In the genomic region with DNA sequence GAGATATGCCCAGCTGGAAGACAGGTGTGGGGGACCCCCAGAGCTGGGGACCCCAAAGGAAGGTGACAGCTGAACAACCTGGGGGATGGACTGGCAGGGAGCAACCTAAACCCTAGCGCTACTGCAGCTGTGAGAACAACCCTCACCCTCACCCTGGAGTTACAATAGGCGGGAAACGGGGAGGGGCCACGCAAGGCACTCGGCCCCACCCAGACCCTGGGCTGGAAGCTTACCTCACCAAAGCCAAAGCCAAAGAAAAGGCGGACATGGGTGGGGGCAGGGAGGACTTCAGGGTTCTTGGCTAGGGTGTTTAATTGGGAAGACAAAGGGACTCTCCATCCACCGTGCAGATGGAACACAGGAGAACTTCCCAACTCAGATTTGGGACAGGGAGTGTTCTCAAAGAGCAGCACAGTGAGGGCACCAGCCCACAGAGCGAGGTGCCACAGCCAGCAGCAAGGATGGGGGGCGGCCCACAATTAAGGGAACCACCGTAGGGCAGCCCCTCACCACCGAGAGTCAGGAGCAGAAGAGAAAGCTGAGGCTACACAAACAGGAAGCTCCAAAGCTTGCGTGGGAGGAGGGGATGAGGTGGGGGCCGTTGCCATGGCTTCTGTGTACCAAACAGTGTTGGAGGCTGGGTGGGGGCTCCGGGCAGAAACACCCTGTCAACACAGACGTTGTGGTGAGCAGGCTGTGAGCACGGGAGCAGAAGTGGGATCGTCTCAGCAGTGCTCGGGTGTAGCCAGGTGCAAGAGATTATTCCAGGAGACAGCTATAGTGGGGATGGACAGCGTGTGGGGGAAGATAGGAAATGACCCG, we compare ENCODE assay signal across 1 cellular context.
A peak's percentile ranks its signal among the peaks of the same experiment; 100 is the strongest.
TF ChIP-seq lines count a peak whose summit lies in the region.

No MANE protein-coding gene starts in this region.

TF ChIP-seq in HEK293, 187 proteins besides CTCF, POLR2A, EP300 and RAD21 (continued from another document):
- TF ChIP-seq ZNF292 (tag by site-specific recombination; IDR thresholded peaks at IDR 0.05; ENCODE audit: borderline replicate concordance, low read depth) (no peak), ZNF10 (tag by site-specific recombination; IDR thresholded peaks at IDR 0.05) (no peak), ZNF121 (tag by site-specific recombination; IDR thresholded peaks at IDR 0.05) (no peak), HOXD13 (CRISPR knock-in tag; IDR thresholded peaks at IDR 0.05; ENCODE audit: borderline replicate concordance) (no peak), ZNF341 (tag by site-specific recombination; IDR thresholded peaks at IDR 0.05; ENCODE audit: low read depth) (no peak; the same call in 1 of the 2 replicates), ZNF132 (tag by site-specific recombination; IDR thresholded peaks at IDR 0.05; ENCODE audit: borderline replicate concordance) (no peak), ZNF701 (tag by site-specific recombination; IDR thresholded peaks at IDR 0.05) (no peak), SP3 (tag by site-specific recombination; IDR thresholded peaks at IDR 0.05) (peak; percentile 48), ZNF266 (tag by site-specific recombination; IDR thresholded peaks at IDR 0.05; ENCODE audit: low read depth) (no peak), ZNF274 (IDR thresholded peaks at IDR 0.05; ENCODE audit: low read length) (no peak), ZNF274 (tag by site-specific recombination; IDR thresholded peaks at IDR 0.05; ENCODE audit: borderline replicate concordance) (no peak), ZNF214 (tag by site-specific recombination; IDR thresholded peaks at IDR 0.05; ENCODE audit: borderline replicate concordance) (no peak), SETDB1 (IDR thresholded peaks at IDR 0.05; ENCODE audit: insufficient read length, low read length) (no peak), ZNF311 (tag by site-specific recombination; IDR thresholded peaks at IDR 0.05; ENCODE audit: borderline replicate concordance) (no peak), ZNF416 (tag by site-specific recombination; IDR thresholded peaks at IDR 0.05) (no peak), KLF1 (tag by site-specific recombination; IDR thresholded peaks at IDR 0.05) (peak; percentile 76), GFI1B (tag by site-specific recombination; IDR thresholded peaks at IDR 0.05) (no peak), ZNF24 (tag by site-specific recombination; IDR thresholded peaks at IDR 0.05) (no peak)
- TF ChIP-seq, protein P1, sequence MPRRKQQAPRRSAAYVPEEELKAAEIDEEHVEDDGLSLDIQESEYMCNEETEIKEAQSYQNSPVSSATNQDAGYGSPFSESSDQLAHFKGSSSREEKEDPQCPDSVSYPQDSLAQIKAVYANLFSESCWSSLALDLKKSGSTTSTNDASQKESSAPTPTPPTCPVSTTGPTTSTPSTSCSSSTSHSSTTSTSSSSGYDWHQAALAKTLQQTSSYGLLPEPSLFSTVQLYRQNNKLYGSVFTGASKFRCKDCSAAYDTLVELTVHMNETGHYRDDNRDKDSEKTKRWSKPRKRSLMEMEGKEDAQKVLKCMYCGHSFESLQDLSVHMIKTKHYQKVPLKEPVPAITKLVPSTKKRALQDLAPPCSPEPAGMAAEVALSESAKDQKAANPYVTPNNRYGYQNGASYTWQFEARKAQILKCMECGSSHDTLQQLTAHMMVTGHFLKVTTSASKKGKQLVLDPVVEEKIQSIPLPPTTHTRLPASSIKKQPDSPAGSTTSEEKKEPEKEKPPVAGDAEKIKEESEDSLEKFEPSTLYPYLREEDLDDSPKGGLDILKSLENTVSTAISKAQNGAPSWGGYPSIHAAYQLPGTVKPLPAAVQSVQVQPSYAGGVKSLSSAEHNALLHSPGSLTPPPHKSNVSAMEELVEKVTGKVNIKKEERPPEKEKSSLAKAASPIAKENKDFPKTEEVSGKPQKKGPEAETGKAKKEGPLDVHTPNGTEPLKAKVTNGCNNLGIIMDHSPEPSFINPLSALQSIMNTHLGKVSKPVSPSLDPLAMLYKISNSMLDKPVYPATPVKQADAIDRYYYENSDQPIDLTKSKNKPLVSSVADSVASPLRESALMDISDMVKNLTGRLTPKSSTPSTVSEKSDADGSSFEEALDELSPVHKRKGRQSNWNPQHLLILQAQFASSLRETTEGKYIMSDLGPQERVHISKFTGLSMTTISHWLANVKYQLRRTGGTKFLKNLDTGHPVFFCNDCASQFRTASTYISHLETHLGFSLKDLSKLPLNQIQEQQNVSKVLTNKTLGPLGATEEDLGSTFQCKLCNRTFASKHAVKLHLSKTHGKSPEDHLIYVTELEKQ (tag by site-specific recombination; IDR thresholded peaks at IDR 0.05; ENCODE audit: borderline replicate concordance), result peak; percentile 19; the same call in 1 of the 2 replicates
- TF ChIP-seq, protein P2, sequence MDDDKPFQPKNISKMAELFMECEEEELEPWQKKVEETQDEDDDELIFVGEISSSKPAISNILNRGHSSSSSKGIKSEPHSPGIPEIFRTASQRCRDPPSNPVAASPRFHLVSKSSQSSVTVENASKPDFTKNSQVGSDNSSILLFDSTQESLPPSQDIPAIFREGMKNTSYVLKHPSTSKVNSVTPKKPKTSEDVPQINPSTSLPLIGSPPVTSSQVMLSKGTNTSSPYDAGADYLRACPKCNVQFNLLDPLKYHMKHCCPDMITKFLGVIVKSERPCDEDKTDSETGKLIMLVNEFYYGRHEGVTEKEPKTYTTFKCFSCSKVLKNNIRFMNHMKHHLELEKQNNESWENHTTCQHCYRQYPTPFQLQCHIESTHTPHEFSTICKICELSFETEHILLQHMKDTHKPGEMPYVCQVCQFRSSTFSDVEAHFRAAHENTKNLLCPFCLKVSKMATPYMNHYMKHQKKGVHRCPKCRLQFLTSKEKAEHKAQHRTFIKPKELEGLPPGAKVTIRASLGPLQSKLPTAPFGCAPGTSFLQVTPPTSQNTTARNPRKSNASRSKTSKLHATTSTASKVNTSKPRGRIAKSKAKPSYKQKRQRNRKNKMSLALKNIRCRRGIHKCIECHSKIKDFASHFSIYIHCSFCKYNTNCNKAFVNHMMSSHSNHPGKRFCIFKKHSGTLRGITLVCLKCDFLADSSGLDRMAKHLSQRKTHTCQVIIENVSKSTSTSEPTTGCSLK (tag by site-specific recombination; IDR thresholded peaks at IDR 0.05), result no peak
- TF ChIP-seq, protein P3, sequence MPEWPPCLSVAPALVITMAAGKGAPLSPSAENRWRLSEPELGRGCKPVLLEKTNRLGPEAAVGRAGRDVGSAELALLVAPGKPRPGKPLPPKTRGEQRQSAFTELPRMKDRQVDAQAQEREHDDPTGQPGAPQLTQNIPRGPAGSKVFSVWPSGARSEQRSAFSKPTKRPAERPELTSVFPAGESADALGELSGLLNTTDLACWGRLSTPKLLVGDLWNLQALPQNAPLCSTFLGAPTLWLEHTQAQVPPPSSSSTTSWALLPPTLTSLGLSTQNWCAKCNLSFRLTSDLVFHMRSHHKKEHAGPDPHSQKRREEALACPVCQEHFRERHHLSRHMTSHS (tag by site-specific recombination; IDR thresholded peaks at IDR 0.05), result no peak
- TF ChIP-seq, protein P4, sequence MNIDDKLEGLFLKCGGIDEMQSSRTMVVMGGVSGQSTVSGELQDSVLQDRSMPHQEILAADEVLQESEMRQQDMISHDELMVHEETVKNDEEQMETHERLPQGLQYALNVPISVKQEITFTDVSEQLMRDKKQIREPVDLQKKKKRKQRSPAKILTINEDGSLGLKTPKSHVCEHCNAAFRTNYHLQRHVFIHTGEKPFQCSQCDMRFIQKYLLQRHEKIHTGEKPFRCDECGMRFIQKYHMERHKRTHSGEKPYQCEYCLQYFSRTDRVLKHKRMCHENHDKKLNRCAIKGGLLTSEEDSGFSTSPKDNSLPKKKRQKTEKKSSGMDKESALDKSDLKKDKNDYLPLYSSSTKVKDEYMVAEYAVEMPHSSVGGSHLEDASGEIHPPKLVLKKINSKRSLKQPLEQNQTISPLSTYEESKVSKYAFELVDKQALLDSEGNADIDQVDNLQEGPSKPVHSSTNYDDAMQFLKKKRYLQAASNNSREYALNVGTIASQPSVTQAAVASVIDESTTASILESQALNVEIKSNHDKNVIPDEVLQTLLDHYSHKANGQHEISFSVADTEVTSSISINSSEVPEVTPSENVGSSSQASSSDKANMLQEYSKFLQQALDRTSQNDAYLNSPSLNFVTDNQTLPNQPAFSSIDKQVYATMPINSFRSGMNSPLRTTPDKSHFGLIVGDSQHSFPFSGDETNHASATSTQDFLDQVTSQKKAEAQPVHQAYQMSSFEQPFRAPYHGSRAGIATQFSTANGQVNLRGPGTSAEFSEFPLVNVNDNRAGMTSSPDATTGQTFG (tag by site-specific recombination; IDR thresholded peaks at IDR 0.05; ENCODE audit: borderline replicate concordance), result no peak
- TF ChIP-seq, protein P5, sequence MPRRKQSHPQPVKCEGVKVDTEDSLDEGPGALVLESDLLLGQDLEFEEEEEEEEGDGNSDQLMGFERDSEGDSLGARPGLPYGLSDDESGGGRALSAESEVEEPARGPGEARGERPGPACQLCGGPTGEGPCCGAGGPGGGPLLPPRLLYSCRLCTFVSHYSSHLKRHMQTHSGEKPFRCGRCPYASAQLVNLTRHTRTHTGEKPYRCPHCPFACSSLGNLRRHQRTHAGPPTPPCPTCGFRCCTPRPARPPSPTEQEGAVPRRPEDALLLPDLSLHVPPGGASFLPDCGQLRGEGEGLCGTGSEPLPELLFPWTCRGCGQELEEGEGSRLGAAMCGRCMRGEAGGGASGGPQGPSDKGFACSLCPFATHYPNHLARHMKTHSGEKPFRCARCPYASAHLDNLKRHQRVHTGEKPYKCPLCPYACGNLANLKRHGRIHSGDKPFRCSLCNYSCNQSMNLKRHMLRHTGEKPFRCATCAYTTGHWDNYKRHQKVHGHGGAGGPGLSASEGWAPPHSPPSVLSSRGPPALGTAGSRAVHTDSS (tag by site-specific recombination; IDR thresholded peaks at IDR 0.05), result no peak
- TF ChIP-seq, protein P6, sequence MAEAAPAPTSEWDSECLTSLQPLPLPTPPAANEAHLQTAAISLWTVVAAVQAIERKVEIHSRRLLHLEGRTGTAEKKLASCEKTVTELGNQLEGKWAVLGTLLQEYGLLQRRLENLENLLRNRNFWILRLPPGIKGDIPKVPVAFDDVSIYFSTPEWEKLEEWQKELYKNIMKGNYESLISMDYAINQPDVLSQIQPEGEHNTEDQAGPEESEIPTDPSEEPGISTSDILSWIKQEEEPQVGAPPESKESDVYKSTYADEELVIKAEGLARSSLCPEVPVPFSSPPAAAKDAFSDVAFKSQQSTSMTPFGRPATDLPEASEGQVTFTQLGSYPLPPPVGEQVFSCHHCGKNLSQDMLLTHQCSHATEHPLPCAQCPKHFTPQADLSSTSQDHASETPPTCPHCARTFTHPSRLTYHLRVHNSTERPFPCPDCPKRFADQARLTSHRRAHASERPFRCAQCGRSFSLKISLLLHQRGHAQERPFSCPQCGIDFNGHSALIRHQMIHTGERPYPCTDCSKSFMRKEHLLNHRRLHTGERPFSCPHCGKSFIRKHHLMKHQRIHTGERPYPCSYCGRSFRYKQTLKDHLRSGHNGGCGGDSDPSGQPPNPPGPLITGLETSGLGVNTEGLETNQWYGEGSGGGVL (tag by site-specific recombination; IDR thresholded peaks at IDR 0.05), result peak; percentile 66
- TF ChIP-seq, protein P7, sequence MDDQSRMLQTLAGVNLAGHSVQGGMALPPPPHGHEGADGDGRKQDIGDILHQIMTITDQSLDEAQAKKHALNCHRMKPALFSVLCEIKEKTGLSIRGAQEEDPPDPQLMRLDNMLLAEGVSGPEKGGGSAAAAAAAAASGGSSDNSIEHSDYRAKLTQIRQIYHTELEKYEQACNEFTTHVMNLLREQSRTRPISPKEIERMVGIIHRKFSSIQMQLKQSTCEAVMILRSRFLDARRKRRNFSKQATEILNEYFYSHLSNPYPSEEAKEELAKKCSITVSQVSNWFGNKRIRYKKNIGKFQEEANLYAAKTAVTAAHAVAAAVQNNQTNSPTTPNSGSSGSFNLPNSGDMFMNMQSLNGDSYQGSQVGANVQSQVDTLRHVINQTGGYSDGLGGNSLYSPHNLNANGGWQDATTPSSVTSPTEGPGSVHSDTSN (CRISPR knock-in tag; IDR thresholded peaks at IDR 0.05), result no peak
- TF ChIP-seq, protein P8, sequence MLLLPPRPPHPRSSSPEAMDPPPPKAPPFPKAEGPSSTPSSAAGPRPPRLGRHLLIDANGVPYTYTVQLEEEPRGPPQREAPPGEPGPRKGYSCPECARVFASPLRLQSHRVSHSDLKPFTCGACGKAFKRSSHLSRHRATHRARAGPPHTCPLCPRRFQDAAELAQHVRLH (tag by site-specific recombination; IDR thresholded peaks at IDR 0.05), result no peak
